ENCODE assay signal across 21 cellular contexts in genomic region chr2:144595279-144595678, GRCh38.
DNase-seq lines count a peak whose midpoint lies in the region; ATAC-seq and TF ChIP-seq lines count a peak whose summit lies in the region.
"Had no signal": no experiment of that assay in that cellular context is flagged by ENCODE, and none has a peak within 500 bp of the region (broad histone marks: within the 10 kb centered on the region; RNA-seq: fewer than 3 reads in every experiment).

No MANE protein-coding gene starts in this region.

- H2BK12ac ChIP-seq in trophoblast cell (ENCODE audit: low read length) = peak overlapping the region; percentile 42

- H4K8ac ChIP-seq in trophoblast cell (ENCODE audit: low read depth, low read length) = no peak overlapping the region

- POLR2A ChIA-PET in activated CD4-positive, alpha-beta T cell treated with anti-CD3 and anti-CD28 coated beads, Interleukin-2, amount 10 ng/mL, durations not matched to agents 7 days and 5 days (lab: Charles Lee) = interaction anchor here (0.6 kb wide), 1 partner anchor 1201 kb away, joined by 4 read pairs; no protein-coding TSS in a partner anchor

- H4K20me1 ChIP-seq in Karpas-422 (ENCODE audit: insufficient read depth, low read depth, low read length) = no peaks in the 10 kb centered on the region
- H4K20me1 ChIP-seq in SU-DHL-6 (ENCODE audit: low read depth, low read length) = no peaks in the 10 kb centered on the region

- H3K9me2 ChIP-seq in Karpas-422 (replicated peaks; ENCODE audit: insufficient read depth, low read length) (no peaks in the 10 kb centered on the region), SU-DHL-6 (replicated peaks; ENCODE audit: insufficient read depth, low read length) (no peaks in the 10 kb centered on the region)

- no peak overlapping the region for H3K4ac ChIP-seq in trophoblast cell (ENCODE audit: low read depth, low read length)

- no peak for ATAC-seq in HG03175 (IDR thresholded peaks at IDR 0.05; ENCODE audit: unreplicated experiment)
- ATAC-seq: CD8-positive, alpha-beta T cell; stimulated activated naive CD8-positive, alpha-beta T cell treated with anti-CD3 and anti-CD28 coated beads, Interleukin-15, Interleukin-2, amounts not matched to agents 100 U/mL and 50 U/mL, for 24 hours had no signal

- CTCF ChIA-PET in activated CD4-positive, alpha-beta T cell treated with anti-CD3 and anti-CD28 coated beads, Interleukin-2, amount 10 ng/mL, durations not matched to agents 7 days and 5 days (lab: Charles Lee) = no interaction called here

- no peak overlapping the region for H3K14ac ChIP-seq in trophoblast cell (ENCODE audit: low read length)

- H3K4me3 Mint-ChIP-seq in activated CD4-positive, alpha-beta T cell treated with anti-CD3 and anti-CD28 coated beads, Interleukin-2, amount 10 ng/mL, durations not matched to agents 7 days and 5 days = no peak overlapping the region
- H3K4me3 Mint-ChIP-seq: activated CD4-positive, alpha-beta memory T cell treated with anti-CD3 and anti-CD28 coated beads, Interleukin-2, amount 10 ng/mL, durations not matched to agents 7 days and 5 days; activated naive CD8-positive, alpha-beta T cell treated with anti-CD3 and anti-CD28 coated beads, Interleukin-2, amount 10 ng/mL, durations not matched to agents 7 days and 5 days; CD8-positive, alpha-beta T cell; WTC11 had no signal

- no peak overlapping the region for H2BK5ac ChIP-seq in trophoblast cell (ENCODE audit: low read depth, low read length, poor library complexity)

- H2AFZ ChIP-seq in Karpas-422 (ENCODE audit: low read length) = no peak overlapping the region
- H2AFZ ChIP-seq in SU-DHL-6 (ENCODE audit: low read depth, low read length, severe bottlenecking) = no peak overlapping the region
- H2AFZ ChIP-seq in trophoblast cell (ENCODE audit: insufficient read depth, low read length, poor library complexity) = no peak overlapping the region

- H3K4me3 ChIP-seq in Karpas-422 (ENCODE audit: low read length) (no peak overlapping the region), SU-DHL-6 (ENCODE audit: insufficient read depth, low read length, poor library complexity, severe bottlenecking) (no peak overlapping the region), trophoblast cell (ENCODE audit: low read depth, low read length) (no peak overlapping the region)
- H3K4me3 ChIP-seq: esophagus muscularis mucosa, lung had no signal

- DNase-seq in Karpas-422 (no peak), erythroblast (lab: John Stamatoyannopoulos, UW) (peak; percentile 47 to 80), trophoblast cell (no peak), AML-193 (lab: John Stamatoyannopoulos, UW) (no peak)
- no peak for DNase-seq in activated CD4-positive, alpha-beta T cell treated with anti-CD3 and anti-CD28 coated beads, Interleukin-2, amount 10 ng/mL, durations not matched to agents 7 days and 5 days
- DNase-seq: activated CD4-positive, alpha-beta memory T cell treated with anti-CD3 and anti-CD28 coated beads, Interleukin-2, amount 10 ng/mL, durations not matched to agents 7 days and 5 days; activated effector memory CD4-positive, alpha-beta T cell treated with Interleukin-2 at 50 U/mL for 16 hours; activated naive CD8-positive, alpha-beta T cell treated with anti-CD3 and anti-CD28 coated beads, Interleukin-2, amount 10 ng/mL, durations not matched to agents 7 days and 5 days; CD8-positive, alpha-beta T cell; cerebellar nuclear complex; DMS79 treated with DMSO at 0.1 percent for 48 hours; MM.1S; NCI-H1436 treated with DMSO at 0.1 percent for 48 hours; stimulated activated CD4-positive, alpha-beta T cell treated with anti-CD3 and anti-CD28 coated beads, Interleukin-4, amount 100 ng/mL, for 24 hours; stimulated activated naive CD8-positive, alpha-beta T cell treated with anti-CD3 and anti-CD28 coated beads, Interleukin-15, Interleukin-2, amounts not matched to agents 100 U/mL and 50 U/mL, for 24 hours had no signal

- H3K4me1 Mint-ChIP-seq in activated CD4-positive, alpha-beta T cell treated with anti-CD3 and anti-CD28 coated beads, Interleukin-2, amount 10 ng/mL, durations not matched to agents 7 days and 5 days = no peaks in the 10 kb centered on the region
- H3K4me1 Mint-ChIP-seq: activated naive CD8-positive, alpha-beta T cell treated with anti-CD3 and anti-CD28 coated beads, Interleukin-2, amount 10 ng/mL, durations not matched to agents 7 days and 5 days had no signal

- peaks cover 16% of the 10 kb centered on the region for H3K27me3 Mint-ChIP-seq in activated CD4-positive, alpha-beta T cell treated with anti-CD3 and anti-CD28 coated beads, Interleukin-2, amount 10 ng/mL, durations not matched to agents 7 days and 5 days
- H3K27me3 Mint-ChIP-seq: IgD-negative memory B cell had no signal

- H2AK5ac ChIP-seq in trophoblast cell (ENCODE audit: low read length) = no peak overlapping the region

- H3K27me3 ChIP-seq in Karpas-422 (ENCODE audit: low read length) (no peaks in the 10 kb centered on the region), SU-DHL-6 (ENCODE audit: low read length) (no peaks in the 10 kb centered on the region), trophoblast cell (ENCODE audit: insufficient read depth, low read length) (no peaks in the 10 kb centered on the region)
- H3K27me3 ChIP-seq: esophagus muscularis mucosa had no signal

- no peak for TF ChIP-seq POLR2A in erythroblast (IDR thresholded peaks at IDR 0.05; ENCODE audit: low read length)

- H4K12ac ChIP-seq in trophoblast cell (ENCODE audit: low read depth, low read length) = no peak overlapping the region

- H3K4me1 ChIP-seq in Karpas-422 (ENCODE audit: low read length) (peaks cover 43% of the 10 kb centered on the region), trophoblast cell (ENCODE audit: control insufficient read depth in 1 of 2, insufficient read depth in 2 of 2, low read length in 2 of 2) (peaks cover 0 to 2% of the 10 kb centered on the region in 2 experiments)

- no peak overlapping the region for H3K27ac Mint-ChIP-seq in activated CD4-positive, alpha-beta T cell treated with anti-CD3 and anti-CD28 coated beads, Interleukin-2, amount 10 ng/mL, durations not matched to agents 7 days and 5 days
- H3K27ac Mint-ChIP-seq: activated CD4-positive, alpha-beta memory T cell treated with anti-CD3 and anti-CD28 coated beads, Interleukin-2, amount 10 ng/mL, durations not matched to agents 7 days and 5 days; activated naive CD8-positive, alpha-beta T cell treated with anti-CD3 and anti-CD28 coated beads, Interleukin-2, amount 10 ng/mL, durations not matched to agents 7 days and 5 days; CD8-positive, alpha-beta T cell; WTC11 had no signal

- H3K9ac ChIP-seq in Karpas-422 (ENCODE audit: low read length) (no peak overlapping the region), SU-DHL-6 (ENCODE audit: low read length) (no peak overlapping the region), trophoblast cell (ENCODE audit: low read length) (no peak overlapping the region)

- H3K27ac ChIP-seq in Karpas-422 (ENCODE audit: low read length) (no peak overlapping the region), SU-DHL-6 (ENCODE audit: low read depth, low read length) (no peak overlapping the region), trophoblast cell (ENCODE audit: low read depth, low read length) (no peak overlapping the region)
- H3K27ac ChIP-seq: esophagus muscularis mucosa had no signal

- H3K23ac ChIP-seq in trophoblast cell (ENCODE audit: low read length) = no peak overlapping the region

- no peak overlapping the region for H3K18ac ChIP-seq in trophoblast cell (ENCODE audit: low read length)

- H3K79me1 ChIP-seq in trophoblast cell (ENCODE audit: low read length) = peaks cover 5% of the 10 kb centered on the region

- no peak for TF ChIP-seq CTCF in SU-DHL-6 (IDR thresholded peaks at IDR 0.05; ENCODE audit: insufficient read depth, low read length, poor library complexity, severe bottlenecking)

- no peak overlapping the region for H2BK120ac ChIP-seq in trophoblast cell (ENCODE audit: insufficient read depth, low read length, poor library complexity)

- no CpG with 5 or more reads among the region's 2 CpGs for whole genome bisulfite sequencing in trophoblast cell (ENCODE audit: extremely low coverage, insufficient coverage, insufficient read length)

- H4K91ac ChIP-seq in trophoblast cell (ENCODE audit: low read depth, low read length) = no peak overlapping the region

- H3K9me3 Mint-ChIP-seq in activated CD4-positive, alpha-beta T cell treated with anti-CD3 and anti-CD28 coated beads, Interleukin-2, amount 10 ng/mL, durations not matched to agents 7 days and 5 days = no peaks in the 10 kb centered on the region
- H3K9me3 Mint-ChIP-seq: activated CD4-positive, alpha-beta memory T cell treated with anti-CD3 and anti-CD28 coated beads, Interleukin-2, amount 10 ng/mL, durations not matched to agents 7 days and 5 days; activated naive CD8-positive, alpha-beta T cell treated with anti-CD3 and anti-CD28 coated beads, Interleukin-2, amount 10 ng/mL, durations not matched to agents 7 days and 5 days; IgD-negative memory B cell; WTC11 had no signal

- H3F3A ChIP-seq in SU-DHL-6 (ENCODE audit: insufficient read depth) = no peaks in the 10 kb centered on the region

- H3K36me3 Mint-ChIP-seq in activated CD4-positive, alpha-beta T cell treated with anti-CD3 and anti-CD28 coated beads, Interleukin-2, amount 10 ng/mL, durations not matched to agents 7 days and 5 days (ENCODE audit: low read depth) = no peaks in the 10 kb centered on the region
- H3K36me3 Mint-ChIP-seq: activated naive CD8-positive, alpha-beta T cell treated with anti-CD3 and anti-CD28 coated beads, Interleukin-2, amount 10 ng/mL, durations not matched to agents 7 days and 5 days; CD8-positive, alpha-beta T cell; IgD-negative memory B cell; WTC11 had no signal

- H3K79me2 ChIP-seq in Karpas-422 (ENCODE audit: low read length) (no peaks in the 10 kb centered on the region), SU-DHL-6 (ENCODE audit: insufficient read depth, low read length) (no peaks in the 10 kb centered on the region), trophoblast cell (ENCODE audit: control insufficient read depth, insufficient read depth, low read length, poor library complexity) (no peaks in the 10 kb centered on the region)

- no peaks in the 10 kb centered on the region for H3K9me3 ChIP-seq in Karpas-422 (ENCODE audit: low read length)
- H3K9me3 ChIP-seq in SU-DHL-6 (ENCODE audit: insufficient read depth, low read length) = no peaks in the 10 kb centered on the region
- H3K9me3 ChIP-seq in trophoblast cell (ENCODE audit: insufficient read depth, low read depth, low read length) = no peaks in the 10 kb centered on the region
- H3K9me3 ChIP-seq: esophagus muscularis mucosa had no signal

- H3K36me3 ChIP-seq in Karpas-422 (ENCODE audit: insufficient read depth, low read length) (no peaks in the 10 kb centered on the region), SU-DHL-6 (ENCODE audit: low read length) (no peaks in the 10 kb centered on the region), trophoblast cell (ENCODE audit: control insufficient read depth in 1 of 2, insufficient read depth in 2 of 2, low read length in 2 of 2) (no peaks in the 10 kb centered on the region)
- H3K36me3 ChIP-seq: esophagus muscularis mucosa had no signal

- peak overlapping the region; percentile 93 for H3K4me2 ChIP-seq in Karpas-422 (ENCODE audit: low read depth, low read length, poor library complexity, severe bottlenecking)
- peak overlapping the region; percentile 61 for H3K4me2 ChIP-seq in SU-DHL-6 (ENCODE audit: low read depth, low read length, poor library complexity, severe bottlenecking)
- H3K4me2 ChIP-seq in trophoblast cell (ENCODE audit: low read length) = no peak overlapping the region

Comparison
In these comparisons a context has a peak if more than half of its experiments do, and no peak if none do; other contexts are left out.
1. DNase-seq: peak in erythroblast (2 of 2); none in Karpas-422 (single experiment), trophoblast cell (0 of 2), activated CD4-positive, alpha-beta T cell treated with anti-CD3 and anti-CD28 coated beads, Interleukin-2, amount 10 ng/mL, durations not matched to agents 7 days and 5 days (single experiment) and AML-193 (0 of 2).